Comparison of ENCODE assay signal across 16 cellular contexts in the genomic region with DNA sequence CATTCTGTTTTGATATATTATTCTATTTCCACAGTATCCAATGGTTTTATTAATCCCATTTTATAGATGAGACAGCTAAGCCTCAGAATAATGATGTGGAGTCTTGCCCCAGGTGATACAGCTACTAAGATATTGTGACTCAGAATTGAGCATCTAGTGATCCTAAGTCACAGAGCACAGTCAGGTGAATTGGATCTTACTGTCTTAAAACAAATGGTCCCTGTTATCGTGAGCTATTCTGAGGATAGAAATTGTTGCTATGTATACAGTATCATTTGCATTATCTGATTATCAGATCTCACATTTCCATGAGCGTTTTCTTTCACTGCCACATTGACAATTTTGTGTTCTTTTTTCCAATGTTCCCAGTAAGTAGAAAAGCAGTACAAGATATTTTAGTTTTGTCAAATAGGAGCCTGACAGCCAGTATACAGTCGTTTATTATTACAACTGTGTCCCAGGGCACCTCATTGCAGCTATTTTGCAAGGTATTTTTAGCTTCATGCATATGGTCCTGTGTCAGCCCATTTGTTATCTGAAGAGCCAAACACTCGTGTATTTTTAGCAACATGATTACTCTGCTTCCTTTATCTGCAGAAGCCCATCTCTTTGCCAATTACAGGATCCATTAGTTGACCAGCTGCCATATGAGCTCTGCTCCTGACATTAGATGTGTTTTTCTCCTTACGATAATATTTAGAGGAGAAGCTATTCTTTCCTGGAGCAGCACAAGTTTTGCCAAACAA. TPM values are rescaled to one million over a fixed set of nuclear protein-coding genes. Genes with fewer than 3 reads are reported as not detected.
A peak's percentile ranks its signal among the peaks of the same experiment; 100 is the strongest.
DNase-seq lines count a peak whose midpoint lies in the region; FAIRE-seq and TF ChIP-seq lines count a peak whose summit lies in the region.
"Had no signal": no experiment of that assay in that cellular context is flagged by ENCODE, and none has a peak within 500 bp of the region (broad histone marks: within the 10 kb centered on the region; RNA-seq: fewer than 3 reads in every experiment).

No MANE protein-coding gene starts in this region.

- FAIRE-seq in D721Med (lab: Jason Lieb, UNC): peak; percentile 71
- no peak for FAIRE-seq in frontal cortex (lab: Jason Lieb, UNC)

- H3K27me3 ChIP-seq in left ventricle myocardium inferior (ENCODE audit: low read depth): no peaks in the 10 kb centered on the region
- no peaks in the 10 kb centered on the region for H3K27me3 ChIP-seq in uterus
- H3K27me3 ChIP-seq: ascending aorta, MG63 had no signal

- intact Hi-C loops in left ventricle myocardium inferior (cut with micrococcal nuclease) (no loop called here), head of caudate nucleus (cut with DNase I) (no loop called here), uterus (cut with DNase I; ENCODE audit: low total_unique reads) (no loop called here)

- TF ChIP-seq CTCF in D721Med (IDR thresholded peaks at IDR 0.05; ENCODE audit: insufficient read depth, missing control alignments): no peak
- no peak for TF ChIP-seq CTCF in left ventricle myocardium inferior (IDR thresholded peaks at IDR 0.05; ENCODE audit: borderline replicate concordance)
- TF ChIP-seq CTCF in uterus (IDR thresholded peaks at IDR 0.05): no peak

- peaks cover 7% of the 10 kb centered on the region for H3K9me3 ChIP-seq in left ventricle myocardium inferior (replicated peaks)
- H3K9me3 ChIP-seq in uterus: no peaks in the 10 kb centered on the region
- H3K9me3 ChIP-seq: ascending aorta, MG63, prostate gland had no signal

- H3K4me3 ChIP-seq in left ventricle myocardium inferior: peak overlapping the region; percentile 31
- no peak overlapping the region for H3K4me3 ChIP-seq in uterus
- H3K4me3 ChIP-seq: ascending aorta, MG63, prostate gland had no signal

- no peak for TF ChIP-seq POLR2A in uterus (IDR thresholded peaks at IDR 0.05)

- H3K27ac ChIP-seq in left ventricle myocardium inferior (replicated peaks) (peak overlapping the region; percentile 81), uterus (no peak overlapping the region)
- H3K27ac ChIP-seq: ascending aorta, prostate gland had no signal

- H3K4me1 ChIP-seq in left ventricle myocardium inferior (peaks cover 17% of the 10 kb centered on the region), uterus (no peaks in the 10 kb centered on the region)
- H3K4me1 ChIP-seq: ascending aorta, prostate gland had no signal

- H3K36me3 ChIP-seq in left ventricle myocardium inferior: no peaks in the 10 kb centered on the region
- H3K36me3 ChIP-seq in uterus: no peaks in the 10 kb centered on the region
- H3K36me3 ChIP-seq: ascending aorta, MG63, prostate gland had no signal

- DNase-seq in D721Med (ENCODE audit: insufficient read length, low spot score) (peak; percentile 19), NCI-H1694 treated with DMSO at 0.1 percent for 48 hours (lab: John Stamatoyannopoulos, UW) (peak; percentile 71), NCI-H748 treated with DMSO at 0.1 percent for 48 hours (lab: John Stamatoyannopoulos, UW) (peak; percentile 83), left ventricle myocardium inferior (no peak), head of caudate nucleus (no peak), frontal cortex (ENCODE audit: low spot score in 2 of 2) (no peak), uterus (no peak), NCI-H446 treated with DMSO at 0.1 percent for 48 hours (lab: John Stamatoyannopoulos, UW) (no peak)
- DNase-seq: activated CD4-positive, alpha-beta T cell treated with anti-CD3 and anti-CD28 coated beads, Interleukin-2, amount 50 U/mL, for 48 hours; effector CD8-positive, alpha-beta T cell; MG63; T-helper 9 cell had no signal

RNA-seq across cellular contexts. Expression of a gene that starts 25.1 kb away (rescaled TPM):
- total RNA-seq in left ventricle myocardium inferior: 2.3 TPM
- total RNA-seq in frontal cortex: 0.82 TPM
- 1 to 10 TPM in 2 of 4 donors, under 1 TPM in 1, not detected in 1; under 0.01 to 8.6 (median 4.2) TPM for total RNA-seq in uterus
- total RNA-seq: fibroblast of villous mesenchyme, HT1080 had no signal

Comparison
In these comparisons a context has a peak if more than half of its experiments do, and no peak if none do; other contexts are left out.
1. DNase-seq: peak in D721Med (single experiment), NCI-H1694 treated with DMSO at 0.1 percent for 48 hours (single experiment) and NCI-H748 treated with DMSO at 0.1 percent for 48 hours (single experiment); none in left ventricle myocardium inferior (single experiment), head of caudate nucleus (0 of 42), frontal cortex (0 of 2), uterus (0 of 2) and NCI-H446 treated with DMSO at 0.1 percent for 48 hours (single experiment).